ENCODE assay signal across 14 cellular contexts in genomic region chr2:8524823-8525222, GRCh38.
DNase-seq lines count a peak whose midpoint lies in the region; ATAC-seq and TF ChIP-seq lines count a peak whose summit lies in the region.
"Had no signal": no experiment of that assay in that cellular context is flagged by ENCODE, and none has a peak within 500 bp of the region (broad histone marks: within the 10 kb centered on the region; RNA-seq: fewer than 3 reads in every experiment).

No MANE protein-coding gene starts in this region.

- peaks cover 0 to 7% (median 0%) of the 10 kb centered on the region in 3 donors for H3K36me3 Mint-ChIP-seq in immature natural killer cell
- H3K36me3 Mint-ChIP-seq in activated naive CD4-positive, alpha-beta T cell treated with anti-CD3 and anti-CD28 coated beads, Interleukin-2, amount 10 ng/mL, durations not matched to agents 7 days and 5 days, result peaks cover 6% of the 10 kb centered on the region
- H3K36me3 Mint-ChIP-seq: CD8-positive, alpha-beta memory T cell had no signal

- H3F3A ChIP-seq in DOHH2 (ENCODE audit: control insufficient read depth, insufficient read depth), result 0 out of 2 replicates have a peak, but pooled peaks cover 11% of the 10 kb centered on the region

- no peaks in the 10 kb centered on the region for H3K27me3 ChIP-seq in BLaER1 treated with 17β-estradiol and CSF1 and Interleukin-3, amounts not matched to agents 10 nM and 100 nM
- no peaks in the 10 kb centered on the region for H3K27me3 ChIP-seq in DOHH2 (ENCODE audit: control insufficient read depth, low read length)

- H3K27me3 Mint-ChIP-seq in immature natural killer cell (ENCODE audit: low read depth in 3 of 3), result peaks cover 4 to 12% (median 5%) of the 10 kb centered on the region in 3 donors
- peaks cover 10% of the 10 kb centered on the region for H3K27me3 Mint-ChIP-seq in activated naive CD4-positive, alpha-beta T cell treated with anti-CD3 and anti-CD28 coated beads, Interleukin-2, amount 10 ng/mL, durations not matched to agents 7 days and 5 days

- no peaks in the 10 kb centered on the region for H4K20me1 ChIP-seq in BLaER1 treated with 17β-estradiol and CSF1 and Interleukin-3, amounts not matched to agents 10 nM and 100 nM
- H4K20me1 ChIP-seq in DOHH2 (ENCODE audit: control insufficient read depth, insufficient read depth, low read depth, low read length), result no peaks in the 10 kb centered on the region

- no peaks in the 10 kb centered on the region for H3K36me3 ChIP-seq in BLaER1 treated with 17β-estradiol and CSF1 and Interleukin-3, amounts not matched to agents 10 nM and 100 nM
- no peaks in the 10 kb centered on the region for H3K36me3 ChIP-seq in DOHH2 (ENCODE audit: control insufficient read depth, low read length)
- H3K36me3 ChIP-seq: SJCRH30 had no signal

- no peak overlapping the region for H3K9ac ChIP-seq in BLaER1 treated with 17β-estradiol and CSF1 and Interleukin-3, amounts not matched to agents 10 nM and 100 nM

- TF ChIP-seq CTCF in DOHH2 (IDR thresholded peaks at IDR 0.05; ENCODE audit: low read depth, low read length, poor library complexity, severe bottlenecking) (no peak), VCaP (conservative IDR thresholded peaks at IDR 0.05) (no peak)

- peak overlapping the region; percentile 79 to 99 (median 88) for H3K27ac Mint-ChIP-seq in immature natural killer cell
- no peak overlapping the region for H3K27ac Mint-ChIP-seq in activated naive CD4-positive, alpha-beta T cell treated with anti-CD3 and anti-CD28 coated beads, Interleukin-2, amount 10 ng/mL, durations not matched to agents 7 days and 5 days
- H3K27ac Mint-ChIP-seq: GM23338 had no signal

- H3K4me1 ChIP-seq in BLaER1 treated with 17β-estradiol and CSF1 and Interleukin-3, amounts not matched to agents 10 nM and 100 nM, result peaks cover 90 to 100% (median 97%) of the 10 kb centered on the region in 10 experiments
- H3K4me1 ChIP-seq in DOHH2 (ENCODE audit: control insufficient read depth, low read length), result peaks cover 88% of the 10 kb centered on the region

- DNase-seq in immature natural killer cell (no peak), activated T-cell treated with anti-CD3 and anti-CD28 coated beads for 4 hours (no peak)
- no peak for DNase-seq in activated naive CD4-positive, alpha-beta T cell treated with anti-CD3 and anti-CD28 coated beads, Interleukin-2, amount 10 ng/mL, durations not matched to agents 7 days and 5 days
- DNase-seq in stimulated activated CD4-positive, alpha-beta T cell treated with anti-CD3 and anti-CD28 coated beads, Interleukin-4, amount 100 ng/mL, for 24 hours, result no peak
- DNase-seq: CD8-positive, alpha-beta memory T cell; HCEC 1CT; NCI-H2227 treated with DMSO at 0.1 percent for 48 hours; NK-92 treated with Interleukin-12 subunit alpha and Interleukin-12 subunit beta, amount 100 ng/mL, for 24 hours had no signal

- H3K9me3 ChIP-seq in BLaER1 treated with 17β-estradiol and CSF1 and Interleukin-3, amounts not matched to agents 10 nM and 100 nM (replicated peaks in 1 of 11), result 0 out of 22 replicates have a peak, but pooled peaks cover 0 to 4% (median 0%) of the 10 kb centered on the region in 11 experiments
- no peaks in the 10 kb centered on the region for H3K9me3 ChIP-seq in DOHH2 (ENCODE audit: control insufficient read depth, insufficient read depth, low read length)
- H3K9me3 ChIP-seq: SJCRH30 had no signal

- ATAC-seq in esophagus mucosa, result no peak

- H3K4me1 Mint-ChIP-seq in immature natural killer cell, result peaks cover 83 to 85% of the 10 kb centered on the region in 2 donors
- H3K4me1 Mint-ChIP-seq in activated naive CD4-positive, alpha-beta T cell treated with anti-CD3 and anti-CD28 coated beads, Interleukin-2, amount 10 ng/mL, durations not matched to agents 7 days and 5 days, result peaks cover 60% of the 10 kb centered on the region

- H3K4me2 ChIP-seq in BLaER1 treated with 17β-estradiol and CSF1 and Interleukin-3, amounts not matched to agents 10 nM and 100 nM, result peak overlapping the region; percentile 69 to 88 (median 77)
- peak overlapping the region; percentile 52 for H3K4me2 ChIP-seq in DOHH2 (ENCODE audit: low read length)
- H3K4me2 ChIP-seq: GM23338 had no signal

- no peak overlapping the region for H3K4me3 ChIP-seq in BLaER1 treated with 17β-estradiol and CSF1 and Interleukin-3, amounts not matched to agents 10 nM and 100 nM
- peak overlapping the region; percentile 29 for H3K4me3 ChIP-seq in DOHH2 (ENCODE audit: low read length)
- H3K4me3 ChIP-seq: GM23338, SJCRH30 had no signal

- CTCF ChIA-PET in activated naive CD4-positive, alpha-beta T cell treated with anti-CD3 and anti-CD28 coated beads, Interleukin-2, amount 10 ng/mL, durations not matched to agents 7 days and 5 days (lab: Charles Lee), result no interaction called here

- no peaks in the 10 kb centered on the region for H3K9me3 Mint-ChIP-seq in immature natural killer cell
- H3K9me3 Mint-ChIP-seq in activated naive CD4-positive, alpha-beta T cell treated with anti-CD3 and anti-CD28 coated beads, Interleukin-2, amount 10 ng/mL, durations not matched to agents 7 days and 5 days, result peaks cover 7% of the 10 kb centered on the region
- H3K9me3 Mint-ChIP-seq: CD8-positive, alpha-beta memory T cell; GM23338 had no signal

- H3K4me3 Mint-ChIP-seq in immature natural killer cell, result peak overlapping the region in 4 of 5 donors; percentile 31 to 56 (median 45)
- no peak overlapping the region for H3K4me3 Mint-ChIP-seq in activated naive CD4-positive, alpha-beta T cell treated with anti-CD3 and anti-CD28 coated beads, Interleukin-2, amount 10 ng/mL, durations not matched to agents 7 days and 5 days
- H3K4me3 Mint-ChIP-seq: GM23338 had no signal

- H3K27ac ChIP-seq in BLaER1 treated with 17β-estradiol and CSF1 and Interleukin-3, amounts not matched to agents 10 nM and 100 nM, result peak overlapping the region in 8 of 11 experiments; percentile 3 to 64 (median 40); a peak in 9 of 22 replicates
- peak overlapping the region; percentile 51 for H3K27ac ChIP-seq in DOHH2 (ENCODE audit: low read depth, low read length)
- H3K27ac ChIP-seq in VCaP, result peak overlapping the region; percentile 98
- H3K27ac ChIP-seq: SJCRH30 had no signal

- no peaks in the 10 kb centered on the region for H3K9me2 ChIP-seq in DOHH2 (replicated peaks; ENCODE audit: control insufficient read depth, low read length)

- no peaks in the 10 kb centered on the region for H3K79me2 ChIP-seq in DOHH2 (ENCODE audit: control insufficient read depth, low read length)

Comparison
In these comparisons a context has a peak if more than half of its experiments do, and no peak if none do; other contexts are left out.
1. H3K27ac ChIP-seq: peak in every context shown above with its lines; median percentile 98 in VCaP; 51 in DOHH2; 40 in BLaER1 treated with 17β-estradiol and CSF1 and Interleukin-3, amounts not matched to agents 10 nM and 100 nM.